1 cellular context compared by ENCODE assay signal in genomic region chr2:59462418-59463197, GRCh38.
TF ChIP-seq lines count a peak whose summit lies in the region.

No MANE protein-coding gene starts in this region.

TF ChIP-seq in GM23338, 12 proteins besides CTCF, POLR2A, EP300 and RAD21 (continued from another document):
- TF ChIP-seq ETS1 (IDR thresholded peaks at IDR 0.05) = no peak
- TF ChIP-seq ZNF331 (CRISPR knock-in tag; IDR thresholded peaks at IDR 0.05; ENCODE audit: low read depth) = no peak
- no peak for TF ChIP-seq ZNF462 (CRISPR knock-in tag; IDR thresholded peaks at IDR 0.05)
- no peak for TF ChIP-seq JUNB (IDR thresholded peaks at IDR 0.05; ENCODE audit: unreplicated experiment)
- no peak for TF ChIP-seq STAT1 (IDR thresholded peaks at IDR 0.05; ENCODE audit: unreplicated experiment)
- no peak for TF ChIP-seq EZH2phosphoT487 (IDR thresholded peaks at IDR 0.05; ENCODE audit: unreplicated experiment)
- no peak for TF ChIP-seq CREB1 (CRISPR knock-in tag; IDR thresholded peaks at IDR 0.05; ENCODE audit: low read depth)
